ENCODE assay signal across 13 cellular contexts in the genomic region with DNA sequence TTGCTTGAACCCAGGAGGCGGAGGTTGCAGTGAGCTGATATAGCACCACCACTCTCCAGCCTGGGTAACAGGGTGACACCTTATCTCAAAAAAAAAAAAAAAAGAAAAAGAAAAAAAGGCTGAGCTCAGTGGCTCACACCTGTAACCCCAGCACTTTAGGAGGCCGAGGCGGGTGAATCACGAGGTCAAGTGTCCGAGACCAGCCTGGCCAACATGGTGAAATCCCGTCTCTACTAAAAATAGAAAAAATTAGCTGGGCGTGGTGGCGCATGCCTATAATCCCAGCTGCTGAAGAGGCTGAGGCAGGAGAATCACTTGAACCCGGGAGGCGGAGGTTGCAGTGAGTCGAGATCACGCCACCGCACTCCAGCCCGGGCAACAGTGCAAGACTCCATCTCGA. TPM values are rescaled to one million over a fixed set of nuclear protein-coding genes. Genes with fewer than 3 reads are reported as not detected.
"Had no signal": no experiment of that assay in that cellular context is flagged by ENCODE, and none has a peak within 500 bp of the region (broad histone marks: within the 10 kb centered on the region; RNA-seq: fewer than 3 reads in every experiment).

No MANE protein-coding gene starts in this region.

RNA-seq across cellular contexts. Expression of a gene that starts 11.6 kb away (rescaled TPM):
- total RNA-seq: ascending aorta had no signal

RNA-seq across cellular contexts. Expression of a gene that starts 37.6 kb away (rescaled TPM):
- total RNA-seq: activated CD4-positive, alpha-beta T cell treated with anti-CD3 and anti-CD28 coated beads, Interleukin-2, amount 10 ng/mL, durations not matched to agents 7 days and 5 days; ascending aorta; bronchial epithelial cell; T-cell; T-helper 1 cell treated with Interleukin-12 subunit alpha and Interleukin-12 subunit beta and Interleukin-4 antibody, amounts not matched to agents 30 ng/mL and 1 ng/mL, for 36 hours; T-helper 17 cell; T-helper 2 cell treated with Interferon-gamma antibody and Interleukin-4, amounts not matched to agents 100 ng/mL and 5 ng/mL, for 36 hours had no signal

RNA-seq across cellular contexts. Expression of a gene that starts 44.6 kb away (rescaled TPM):
- total RNA-seq: activated CD4-positive, alpha-beta memory T cell treated with anti-CD3 and anti-CD28 coated beads, Interleukin-2, amount 10 ng/mL, durations not matched to agents 7 days and 5 days; activated CD4-positive, alpha-beta T cell treated with anti-CD3 and anti-CD28 coated beads for 36 hours; activated CD4-positive, alpha-beta T cell treated with anti-CD3 and anti-CD28 coated beads, Interleukin-2, amount 10 ng/mL, durations not matched to agents 7 days and 5 days; activated CD8-positive, alpha-beta memory T cell treated with anti-CD3 and anti-CD28 coated beads, Interleukin-2, amount 10 ng/mL, durations not matched to agents 7 days and 5 days; activated CD8-positive, alpha-beta T cell treated with anti-CD3 and anti-CD28 coated beads, Interleukin-2, amount 10 ng/mL, durations not matched to agents 7 days and 5 days; activated naive CD8-positive, alpha-beta T cell treated with anti-CD3 and anti-CD28 coated beads, Interleukin-2, amount 10 ng/mL, durations not matched to agents 7 days and 5 days; activated T-helper 2 cell treated with anti-CD3 and anti-CD28 coated beads, Interferon-gamma antibody, Interleukin-2, Interleukin-4, amounts not matched to agents 10 μg/mL and 5 μg/mL and 100 μg/mL, durations not matched to agents 14 hours and 24 hours and 36 hours; ascending aorta; bronchial epithelial cell; T-cell; T-helper 1 cell treated with Interleukin-12 subunit alpha and Interleukin-12 subunit beta and Interleukin-4 antibody, amounts not matched to agents 30 ng/mL and 1 ng/mL, for 36 hours; T-helper 17 cell; T-helper 2 cell treated with Interferon-gamma antibody and Interleukin-4, amounts not matched to agents 100 ng/mL and 5 ng/mL, for 36 hours had no signal
